Comparison of ENCODE assay signal across 8 cellular contexts in the genomic region with DNA sequence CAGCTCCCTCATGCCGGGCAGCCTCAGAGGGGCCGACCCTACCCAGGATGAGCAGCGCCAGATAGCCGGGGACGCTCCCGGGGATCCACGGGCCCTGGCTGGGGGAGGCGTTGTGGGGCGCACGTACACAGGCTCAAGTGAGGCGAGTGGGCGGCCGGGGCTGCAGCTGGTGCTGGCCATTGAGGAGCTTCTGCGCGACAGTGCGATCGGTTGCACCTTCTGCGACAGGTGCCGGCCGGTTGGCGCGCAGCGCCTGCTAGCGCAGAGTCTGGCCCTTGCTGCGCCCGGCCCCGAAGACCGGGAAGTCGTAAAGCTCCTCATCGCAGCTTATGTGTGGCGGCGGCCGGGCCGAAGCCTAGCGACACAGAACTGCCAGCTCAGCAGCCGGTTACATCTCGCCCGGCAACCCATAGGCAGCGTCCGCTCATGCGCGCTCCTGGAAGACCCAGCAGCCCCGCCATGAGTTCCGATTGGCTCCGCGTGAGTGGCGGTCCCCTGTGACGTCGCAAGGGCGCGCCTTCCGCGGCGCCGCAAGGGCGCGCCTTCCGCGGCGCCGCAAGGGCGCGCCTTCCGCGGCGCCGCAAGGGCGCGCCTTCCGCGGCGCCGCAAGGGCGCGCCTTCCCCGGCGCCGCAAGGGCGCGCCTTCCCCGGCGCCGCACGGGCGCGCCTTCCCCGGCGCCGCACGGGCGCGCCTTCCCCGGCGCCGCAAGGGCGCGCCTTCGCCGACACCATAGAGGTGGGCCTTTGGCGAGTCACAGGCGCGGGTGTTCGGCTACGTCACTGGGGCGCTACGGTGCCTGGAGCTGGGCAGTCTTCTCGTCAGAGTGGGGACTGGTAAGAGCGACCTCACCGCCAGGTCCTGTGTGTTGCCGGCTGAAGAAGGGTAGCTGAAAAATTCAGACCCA.
A peak's percentile ranks its signal among the peaks of the same experiment; 100 is the strongest.
DNase-seq lines count a peak whose midpoint lies in the region; FAIRE-seq and TF ChIP-seq lines count a peak whose summit lies in the region.
"Not testable (repeated sequence)": the region's sequence is repeated elsewhere in the genome, so short reads cannot be mapped to it uniquely, and the experiment has no call there.

No MANE protein-coding gene starts in this region.

- H3K9me3 Mint-ChIP-seq in activated T-helper 2 cell treated with anti-CD3 and anti-CD28 coated beads, Interferon-gamma antibody, Interleukin-2, Interleukin-4, amounts not matched to agents 10 μg/mL and 5 μg/mL and 100 μg/mL, durations not matched to agents 14 hours and 24 hours and 36 hours; neural progenitor cell: not testable (repeated sequence)

- not testable (repeated sequence) for H3K27me3 ChIP-seq in neural progenitor cell, stomach

- not testable (repeated sequence) for H3K9me3 ChIP-seq in neural progenitor cell (ENCODE audit: low read depth); stomach

- H3K4me1 ChIP-seq in neural progenitor cell, result not testable (repeated sequence)
- H3K4me1 ChIP-seq in stomach, result peaks cover 0 to 10% (median 5%) of the 10 kb centered on the region in 4 donors

- not testable (repeated sequence) for H3K79me2 ChIP-seq in neural progenitor cell (ENCODE audit: low read depth)

- peak overlapping the region; percentile 93 for H3K27ac ChIP-seq in RWPE1
- not testable (repeated sequence) for H3K27ac ChIP-seq in neural progenitor cell
- H3K27ac ChIP-seq in stomach, result peak overlapping the region; percentile 91 to 98 (median 95)

- WGBS in stomach, 5 donors, result 0 to 2% (median 1%) methylated on average over 30 to 101 of the region's 110 CpGs

- H3K36me3 ChIP-seq in neural progenitor cell, stomach: not testable (repeated sequence)

- peak; percentile 50 for FAIRE-seq in H54 (lab: Jason Lieb, UNC)

- H3K4me1 Mint-ChIP-seq in activated T-helper 2 cell treated with anti-CD3 and anti-CD28 coated beads, Interferon-gamma antibody, Interleukin-2, Interleukin-4, amounts not matched to agents 10 μg/mL and 5 μg/mL and 100 μg/mL, durations not matched to agents 14 hours and 24 hours and 36 hours (ENCODE audit: low read depth); neural progenitor cell: not testable (repeated sequence)

- intact Hi-C loops in activated T-helper 2 cell treated with anti-CD3 and anti-CD28 coated beads, Interferon-gamma antibody, Interleukin-2, Interleukin-4, amounts not matched to agents 10 μg/mL and 5 μg/mL and 100 μg/mL, durations not matched to agents 14 hours and 24 hours and 36 hours (cut with micrococcal nuclease), result loop anchor here (1.0 to 2.0 kb wide), 3 partner anchors 391 to 546 kb away; partner anchors contain the start of genes ZNF248 and ZNF25
- intact Hi-C loops in stomach (cut with DNase I; ENCODE audit: low total_unique reads), result not testable (repeated sequence)

- POLR2A ChIA-PET in RWPE1 (lab: Yijun Ruan, JAX; ENCODE audit: low non-redundant PET), result not testable (repeated sequence)

- DNase-seq in G401 (ENCODE audit: low spot score) (peak; percentile 94), H54 (ENCODE audit: insufficient read length, low spot score) (peak; percentile 73), Kasumi-1 (lab: John Stamatoyannopoulos, UW) (peak; percentile 92 to 93), RWPE1 (ENCODE audit: low spot score) (peak; percentile 1), fibroblast of peridontal ligament (ENCODE audit: extremely low read depth) (peak; percentile 93), stomach (peak; percentile 91)
- DNase-seq in activated T-helper 2 cell treated with anti-CD3 and anti-CD28 coated beads, Interferon-gamma antibody, Interleukin-2, Interleukin-4, amounts not matched to agents 10 μg/mL and 5 μg/mL and 100 μg/mL, durations not matched to agents 14 hours and 24 hours and 36 hours (ENCODE audit: low spot score), result peak; percentile 94
- DNase-seq in neural progenitor cell (ENCODE audit: low spot score), result not testable (repeated sequence)

- H3K36me3 Mint-ChIP-seq in activated T-helper 2 cell treated with anti-CD3 and anti-CD28 coated beads, Interferon-gamma antibody, Interleukin-2, Interleukin-4, amounts not matched to agents 10 μg/mL and 5 μg/mL and 100 μg/mL, durations not matched to agents 14 hours and 24 hours and 36 hours (ENCODE audit: low read depth); neural progenitor cell: not testable (repeated sequence)

- not testable (repeated sequence) for TF ChIP-seq EP300 in stomach (IDR thresholded peaks at IDR 0.05)

- H4K20me1 ChIP-seq in neural progenitor cell (ENCODE audit: low read depth), result not testable (repeated sequence)

- not testable (repeated sequence) for TF ChIP-seq CTCF in RWPE1 (conservative IDR thresholded peaks at IDR 0.05; ENCODE audit: low read depth); neural progenitor cell (IDR thresholded peaks at IDR 0.05)
- peak in 2 of 7 experiments; percentile 4 to 9 for TF ChIP-seq CTCF in stomach (IDR thresholded peaks at IDR 0.05)

- H3F3A ChIP-seq in neural progenitor cell (ENCODE audit: low read depth), result not testable (repeated sequence)

- CTCF ChIA-PET in RWPE1 (lab: Yijun Ruan, JAX), result not testable (repeated sequence)

- H3K9ac ChIP-seq in neural progenitor cell, result not testable (repeated sequence)

- not testable (repeated sequence) for H3K27me3 Mint-ChIP-seq in activated T-helper 2 cell treated with anti-CD3 and anti-CD28 coated beads, Interferon-gamma antibody, Interleukin-2, Interleukin-4, amounts not matched to agents 10 μg/mL and 5 μg/mL and 100 μg/mL, durations not matched to agents 14 hours and 24 hours and 36 hours (ENCODE audit: low read depth); neural progenitor cell (ENCODE audit: insufficient read depth, low read depth)

- H2AFZ ChIP-seq in neural progenitor cell (replicated peaks), result not testable (repeated sequence)

- H3K4me3 ChIP-seq in neural progenitor cell, result not testable (repeated sequence)
- H3K4me3 ChIP-seq in stomach, result peak overlapping the region; percentile 57 to 65 (median 60)

- H3K4me2 ChIP-seq in neural progenitor cell, result not testable (repeated sequence)

- TF ChIP-seq POLR2A in H54 (IDR thresholded peaks at IDR 0.05; ENCODE audit: low read depth, low read length) (peak; percentile 65), stomach (IDR thresholded peaks at IDR 0.05) (peak in 2 of 4 donors; percentile 15 to 63)

- in situ Hi-C loops in G401 (cut with HindIII; ENCODE audit: low sequenced_read_pairs), result not testable (repeated sequence)

- peak overlapping the region; percentile 94 for H3K4me3 Mint-ChIP-seq in activated T-helper 2 cell treated with anti-CD3 and anti-CD28 coated beads, Interferon-gamma antibody, Interleukin-2, Interleukin-4, amounts not matched to agents 10 μg/mL and 5 μg/mL and 100 μg/mL, durations not matched to agents 14 hours and 24 hours and 36 hours (ENCODE audit: low read depth)
- H3K4me3 Mint-ChIP-seq in neural progenitor cell, result peak overlapping the region; percentile 94

- H3K27ac Mint-ChIP-seq in activated T-helper 2 cell treated with anti-CD3 and anti-CD28 coated beads, Interferon-gamma antibody, Interleukin-2, Interleukin-4, amounts not matched to agents 10 μg/mL and 5 μg/mL and 100 μg/mL, durations not matched to agents 14 hours and 24 hours and 36 hours, result peak overlapping the region; percentile 99
- peak overlapping the region; percentile 98 for H3K27ac Mint-ChIP-seq in neural progenitor cell
